Comparison of ENCODE assay signal across 7 cellular contexts in the genomic region with DNA sequence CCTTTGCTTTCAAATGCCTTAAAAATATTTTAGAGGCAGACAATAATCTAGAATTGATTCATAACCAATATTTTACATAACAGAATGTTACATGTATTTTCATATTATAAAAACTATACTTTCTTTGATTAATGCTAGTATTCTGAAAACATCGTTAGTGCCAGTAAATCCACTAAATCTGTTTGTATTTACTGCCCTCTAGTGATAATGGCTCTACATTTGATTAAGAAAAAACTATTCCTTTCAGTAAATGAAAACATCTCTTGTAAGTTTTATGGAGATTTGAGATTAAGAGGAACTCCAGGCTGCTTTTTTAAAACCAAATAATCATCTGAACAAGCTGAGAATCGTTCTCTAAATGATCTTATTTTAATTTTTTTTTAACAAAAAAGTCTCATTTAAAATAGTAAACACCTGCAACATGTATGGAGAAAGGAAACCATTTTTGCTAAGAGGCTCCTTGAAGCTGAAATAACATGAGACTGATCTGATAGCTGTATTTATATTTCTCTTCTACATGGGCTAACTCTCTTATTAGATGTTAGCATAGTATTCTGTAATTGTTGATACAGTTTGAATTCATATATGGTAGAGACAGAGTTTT.
DNase-seq lines count a peak whose midpoint lies in the region; ATAC-seq and TF ChIP-seq lines count a peak whose summit lies in the region.

No MANE protein-coding gene starts in this region.

- TF ChIP-seq CTCF in GM10248 (IDR thresholded peaks at IDR 0.05; ENCODE audit: control extremely low read depth, extremely low read depth, low read depth, missing control alignments) (peak; percentile 47), NB4 (IDR thresholded peaks at IDR 0.05; ENCODE audit: low read depth, low read length) (no peak), choroid plexus epithelial cell (conservative IDR thresholded peaks at IDR 0.05; ENCODE audit: low read depth, low read length) (peak; percentile 48), osteoblast (IDR thresholded peaks at IDR 0.05; ENCODE audit: extremely low read depth, low read depth, low read length) (peak; percentile 57)

- TF ChIP-seq POLR2A in NB4 (IDR thresholded peaks at IDR 0.05; ENCODE audit: extremely low read depth, insufficient read length): no peak

- no peaks in the 10 kb centered on the region for H3K4me1 ChIP-seq in osteoblast (ENCODE audit: insufficient read depth, low read length)

- POLR2A ChIA-PET in GM10248 (lab: Yijun Ruan, JAX): no interaction called here

- no peaks in the 10 kb centered on the region for H4K20me1 ChIP-seq in osteoblast (ENCODE audit: insufficient read depth, low read length)

- CTCF ChIA-PET in GM10248 (lab: Yijun Ruan, JAX): interaction anchor here (1.0 to 3.3 kb wide), 7 partner anchors 11 to 149 kb away, joined by 3 to 42 read pairs (median 3); no protein-coding TSS in a partner anchor

- no peak for ATAC-seq in HG03439 (IDR thresholded peaks at IDR 0.05; ENCODE audit: unreplicated experiment)
- ATAC-seq in HG02798 (IDR thresholded peaks at IDR 0.05; ENCODE audit: poor library complexity, unreplicated experiment): no peak

- H3K27ac ChIP-seq in osteoblast (ENCODE audit: low read depth, low read length): no peak overlapping the region

- DNase-seq in GM10248 (ENCODE audit: extremely low spot score) (peak; percentile 15), NB4 (ENCODE audit: low read depth) (peak; percentile 31), choroid plexus epithelial cell (ENCODE audit: low read depth) (peak; percentile 57), osteoblast (ENCODE audit: insufficient read length, low spot score, missing footprints) (no peak), NCI-H146 (lab: John Stamatoyannopoulos, UW) (no peak)

- no peaks in the 10 kb centered on the region for H3K27me3 ChIP-seq in osteoblast (ENCODE audit: insufficient read depth, low read length)

- H3K4me3 ChIP-seq in NB4 (ENCODE audit: low read depth, low read length) (no peak overlapping the region), choroid plexus epithelial cell (ENCODE audit: low read depth, low read length) (no peak overlapping the region), osteoblast (ENCODE audit: insufficient read depth, low read length) (no peak overlapping the region)

- H2AFZ ChIP-seq in osteoblast (ENCODE audit: low read length): no peak overlapping the region

- H3K4me2 ChIP-seq in osteoblast (ENCODE audit: insufficient read depth, low read length): no peak overlapping the region

- H3K79me2 ChIP-seq in osteoblast (ENCODE audit: insufficient read depth, low read length): peaks cover 65% of the 10 kb centered on the region

- H3K9me3 ChIP-seq in osteoblast (ENCODE audit: low read depth, low read length): no peaks in the 10 kb centered on the region

- no peaks in the 10 kb centered on the region for H3K36me3 ChIP-seq in osteoblast (ENCODE audit: insufficient read depth, low read length)

Comparison
In these comparisons a context has a peak if more than half of its experiments do, and no peak if none do; other contexts are left out.
1. DNase-seq: peak in GM10248 (single experiment), NB4 (single experiment) and choroid plexus epithelial cell (single experiment); none in osteoblast (single experiment) and NCI-H146 (single experiment).